11 cellular contexts compared by ENCODE assay signal in genomic region chr6:111552999-111553398, GRCh38. TPM values are rescaled to one million over a fixed set of nuclear protein-coding genes. Genes with fewer than 3 reads are reported as not detected.
DNase-seq lines count a peak whose midpoint lies in the region; ATAC-seq and TF ChIP-seq lines count a peak whose summit lies in the region.
"Had no signal": no experiment of that assay in that cellular context is flagged by ENCODE, and none has a peak within 500 bp of the region (broad histone marks: within the 10 kb centered on the region; RNA-seq: fewer than 3 reads in every experiment).

No MANE protein-coding gene starts in this region.

- peak; percentile 35 to 74 (median 61) for DNase-seq in NCI-H1417 (lab: John Stamatoyannopoulos, UW)
- no peak for DNase-seq in NCI-H1417 treated with DMSO at 0.1 percent for 48 hours (lab: John Stamatoyannopoulos, UW)
- DNase-seq in Panc1 (ENCODE audit: low read depth, low spot score), result no peak
- no peak for DNase-seq in AG08396 (ENCODE audit: low spot score)
- no peak for DNase-seq in CD4-positive, alpha-beta T cell
- no peak for DNase-seq in T-helper 9 cell
- DNase-seq: activated CD4-positive, alpha-beta T cell treated with anti-CD3 and anti-CD28 coated beads, Interleukin-2, amount 10 ng/mL, durations not matched to agents 7 days and 5 days had no signal

- no peak; the same call in 1 of the 2 replicates for ATAC-seq in Panc1
- ATAC-seq in CD4-positive, alpha-beta T cell (ENCODE audit: poor library complexity), result no peak
- ATAC-seq: natural killer cell treated with Interleukin-12 subunit alpha and Interleukin-12 subunit beta and Interleukin-15 and Interleukin-18, amount 100 ng/mL, for 72 hours had no signal

- peaks cover 6% of the 10 kb centered on the region for H3K36me3 Mint-ChIP-seq in CD4-positive, alpha-beta T cell (ENCODE audit: low read depth)
- H3K36me3 Mint-ChIP-seq: natural killer cell treated with Interleukin-12 subunit alpha and Interleukin-12 subunit beta and Interleukin-15 and Interleukin-18, amount 100 ng/mL, for 72 hours had no signal

- H3K27me3 Mint-ChIP-seq in CD4-positive, alpha-beta T cell, result no peaks in the 10 kb centered on the region
- H3K27me3 Mint-ChIP-seq: activated CD4-positive, alpha-beta T cell treated with anti-CD3 and anti-CD28 coated beads, Interleukin-2, amount 10 ng/mL, durations not matched to agents 7 days and 5 days; natural killer cell treated with Interleukin-12 subunit alpha and Interleukin-12 subunit beta and Interleukin-15 and Interleukin-18, amount 100 ng/mL, for 72 hours had no signal

- H3K9me3 ChIP-seq in Panc1 (ENCODE audit: control insufficient read depth, insufficient read depth, low read depth, low read length) (no peaks in the 10 kb centered on the region), iPS-18a (ENCODE audit: control insufficient read depth, low read depth, low read length) (no peaks in the 10 kb centered on the region)
- H3K9me3 ChIP-seq in CD4-positive, alpha-beta T cell (ENCODE audit: control insufficient read depth, low read length), result no peaks in the 10 kb centered on the region

- H3K27ac ChIP-seq in Panc1 (ENCODE audit: low read length), result peak overlapping the region; percentile 92
- no peak overlapping the region for H3K27ac ChIP-seq in iPS-18a (ENCODE audit: low read length)
- peak overlapping the region; percentile 68 for H3K27ac ChIP-seq in temporal lobe (ENCODE audit: low read depth, low read length)
- no peak overlapping the region for H3K27ac ChIP-seq in CD4-positive, alpha-beta T cell (ENCODE audit: low read depth, low read length)
- H3K27ac ChIP-seq: KMS-11 had no signal

- H3K36me3 ChIP-seq in Panc1 (ENCODE audit: control insufficient read depth, insufficient read depth, low read length) (no peaks in the 10 kb centered on the region), iPS-18a (ENCODE audit: control insufficient read depth, low read depth, low read length) (no peaks in the 10 kb centered on the region)

- TF ChIP-seq CTCF in Panc1 (IDR thresholded peaks at IDR 0.05), result no peak
- TF ChIP-seq CTCF in CD4-positive, alpha-beta T cell (IDR thresholded peaks at IDR 0.05), result no peak

- H3K4me1 ChIP-seq in Panc1 (ENCODE audit: control insufficient read depth, insufficient read depth, low read length), result peaks cover 75% of the 10 kb centered on the region
- H3K4me1 ChIP-seq in iPS-18a (ENCODE audit: control insufficient read depth, low read depth, low read length), result peaks cover 26% of the 10 kb centered on the region

- H3K4me1 Mint-ChIP-seq in CD4-positive, alpha-beta T cell (ENCODE audit: low read depth), result peaks cover 5% of the 10 kb centered on the region
- H3K4me1 Mint-ChIP-seq: activated CD4-positive, alpha-beta T cell treated with anti-CD3 and anti-CD28 coated beads, Interleukin-2, amount 10 ng/mL, durations not matched to agents 7 days and 5 days had no signal

- CTCF ChIA-PET in Panc1 (lab: Charles Lee), result no interaction called here
- CTCF ChIA-PET in CD4-positive, alpha-beta T cell (lab: Charles Lee), result interaction anchor here (0.7 kb wide), 1 partner anchor 116 kb away, joined by 3 read pairs; no protein-coding TSS in a partner anchor

- BruUV-seq in Panc1 (replicated peaks; lab: Mats Ljungman, UMichigan), result no TSS peak

- no peaks in the 10 kb centered on the region for H3K27me3 ChIP-seq in Panc1 (ENCODE audit: control insufficient read depth, insufficient read depth, low read length)
- no peaks in the 10 kb centered on the region for H3K27me3 ChIP-seq in iPS-18a (ENCODE audit: control insufficient read depth, insufficient read depth, low read length)
- no peaks in the 10 kb centered on the region for H3K27me3 ChIP-seq in CD4-positive, alpha-beta T cell (ENCODE audit: control insufficient read depth, insufficient read depth, low read length)

- H3K27ac Mint-ChIP-seq in CD4-positive, alpha-beta T cell, result no peak overlapping the region
- H3K27ac Mint-ChIP-seq: activated CD4-positive, alpha-beta T cell treated with anti-CD3 and anti-CD28 coated beads, Interleukin-2, amount 10 ng/mL, durations not matched to agents 7 days and 5 days; natural killer cell treated with Interleukin-12 subunit alpha and Interleukin-12 subunit beta and Interleukin-15 and Interleukin-18, amount 100 ng/mL, for 72 hours had no signal

- no peak overlapping the region for H3K4me3 Mint-ChIP-seq in CD4-positive, alpha-beta T cell
- H3K4me3 Mint-ChIP-seq: activated CD4-positive, alpha-beta T cell treated with anti-CD3 and anti-CD28 coated beads, Interleukin-2, amount 10 ng/mL, durations not matched to agents 7 days and 5 days; natural killer cell treated with Interleukin-12 subunit alpha and Interleukin-12 subunit beta and Interleukin-15 and Interleukin-18, amount 100 ng/mL, for 72 hours had no signal

- no peaks in the 10 kb centered on the region for H3K9me3 Mint-ChIP-seq in CD4-positive, alpha-beta T cell
- H3K9me3 Mint-ChIP-seq: activated CD4-positive, alpha-beta T cell treated with anti-CD3 and anti-CD28 coated beads, Interleukin-2, amount 10 ng/mL, durations not matched to agents 7 days and 5 days; natural killer cell treated with Interleukin-12 subunit alpha and Interleukin-12 subunit beta and Interleukin-15 and Interleukin-18, amount 100 ng/mL, for 72 hours had no signal

- POLR2A ChIA-PET in Panc1 (lab: Charles Lee), result interaction anchor here (0.5 to 1.1 kb wide), 2 partner anchors 69 to 70 kb away, joined by 3 to 7 read pairs; partner anchors contain the start of gene REV3L
- POLR2A ChIA-PET in CD4-positive, alpha-beta T cell (lab: Charles Lee), result no interaction called here

- in situ Hi-C loops in Panc1 (cut with HindIII; ENCODE audit: low pct_unique_long_range_greater_than_20kb, low sequenced_read_pairs), result no loop called here

- H3K4me3 ChIP-seq in Panc1 (ENCODE audit: low read depth in 2 of 2, low read length in 2 of 2) (no peak overlapping the region), iPS-18a (ENCODE audit: low read length) (peak overlapping the region; percentile 11)

- H3K9ac ChIP-seq in iPS-18a (ENCODE audit: low read length), result no peak overlapping the region
- H3K9ac ChIP-seq: KMS-11 had no signal

- intact Hi-C loops in Panc1 (cut with micrococcal nuclease; ENCODE audit: unreplicated experiment), result no loop called here
- intact Hi-C loops in CD4-positive, alpha-beta T cell (cut with DNase I, micrococcal nuclease), result no loop called here

RNA-seq across cellular contexts. Expression of gene TRAF3IP2, which starts 52.7 kb away (rescaled TPM):
- 43.3 TPM for total RNA-seq in Panc1 (2021; ENCODE audit: unreplicated experiment)
- 27.5 TPM for polyA plus RNA-seq in Panc1 (2012; ENCODE audit: insufficient read length)
- 2.2 TPM for total RNA-seq in temporal lobe
- 10 to 100 TPM; 23.6 to 24.8 TPM for total RNA-seq in CD4-positive, alpha-beta T cell

Comparison
In these comparisons a context has a peak if more than half of its experiments do, and no peak if none do; other contexts are left out.
1. DNase-seq: peak in NCI-H1417 (3 of 3); none in NCI-H1417 treated with DMSO at 0.1 percent for 48 hours (single experiment), Panc1 (single experiment), AG08396 (single experiment), CD4-positive, alpha-beta T cell (0 of 10) and T-helper 9 cell (single experiment).
2. H3K27ac ChIP-seq: peak in Panc1 (single experiment) and temporal lobe (single experiment); none in iPS-18a (single experiment) and CD4-positive, alpha-beta T cell (single experiment).